ENCODE assay signal across 25 cellular contexts in genomic region chr6:53058388-53058890, GRCh38. TPM values are rescaled to one million over a fixed set of nuclear protein-coding genes. Genes with fewer than 3 reads are reported as not detected.
DNase-seq lines count a peak whose midpoint lies in the region; ATAC-seq, FAIRE-seq and TF ChIP-seq lines count a peak whose summit lies in the region.
"Had no signal": no experiment of that assay in that cellular context is flagged by ENCODE, and none has a peak within 500 bp of the region (broad histone marks: within the 10 kb centered on the region; RNA-seq: fewer than 3 reads in every experiment).

No MANE protein-coding gene starts in this region.

- H3K9me3 Mint-ChIP-seq in activated T-cell treated with anti-CD3 and anti-CD28 coated beads, Interleukin-2, amount 50 U/mL, for 72 hours: no peaks in the 10 kb centered on the region
- H3K9me3 Mint-ChIP-seq in activated T-cell treated with anti-CD3 and anti-CD28 coated beads, Interleukin-2, amount 50 U/mL, for 4 hours: no peaks in the 10 kb centered on the region
- no peaks in the 10 kb centered on the region for H3K9me3 Mint-ChIP-seq in immature natural killer cell
- H3K9me3 Mint-ChIP-seq: naive B cell had no signal

- peak overlapping the region in 3 of 5 donors; percentile 39 to 52 (median 49) for H3K27ac ChIP-seq in stomach
- H3K27ac ChIP-seq: breast epithelium, SK-N-MC had no signal

- no peak for ATAC-seq in activated T-cell treated with anti-CD3 and anti-CD28 coated beads, Interleukin-2, amount 50 U/mL, for 72 hours (replicated peaks in 1 of 2)
- ATAC-seq in activated T-cell treated with anti-CD3 and anti-CD28 coated beads, Interleukin-2, amount 50 U/mL, for 4 hours: no peak
- no peak for ATAC-seq in HG03571 (IDR thresholded peaks at IDR 0.05; ENCODE audit: unreplicated experiment)

- H3K9me3 ChIP-seq in stomach: no peaks in the 10 kb centered on the region
- H3K9me3 ChIP-seq: breast epithelium, MG63, tibial nerve had no signal

- H3K4me1 ChIP-seq in stomach: peaks cover 47 to 82% (median 70%) of the 10 kb centered on the region in 4 donors

- no peak overlapping the region for H3K27ac Mint-ChIP-seq in activated T-cell treated with anti-CD3 and anti-CD28 coated beads, Interleukin-2, amount 50 U/mL, for 72 hours
- no peak overlapping the region for H3K27ac Mint-ChIP-seq in immature natural killer cell

- H3K36me3 Mint-ChIP-seq in activated T-cell treated with anti-CD3 and anti-CD28 coated beads, Interleukin-2, amount 50 U/mL, for 72 hours (ENCODE audit: insufficient read depth in 2 of 2): no peaks in the 10 kb centered on the region
- peaks cover 3% of the 10 kb centered on the region for H3K36me3 Mint-ChIP-seq in activated T-cell treated with anti-CD3 and anti-CD28 coated beads, Interleukin-2, amount 50 U/mL, for 4 hours (ENCODE audit: insufficient read depth)
- peaks cover 0 to 8% (median 0%) of the 10 kb centered on the region in 3 donors for H3K36me3 Mint-ChIP-seq in immature natural killer cell

- TF ChIP-seq POLR2A in stomach (IDR thresholded peaks at IDR 0.05) (no peak), H54 (IDR thresholded peaks at IDR 0.05; ENCODE audit: low read depth, low read length) (no peak)

- TF ChIP-seq EP300 in stomach (IDR thresholded peaks at IDR 0.05): no peak

- H3K4me3 ChIP-seq in stomach: peak overlapping the region in 3 of 4 donors; percentile 3 to 89 (median 73)
- H3K4me3 ChIP-seq: MG63, SK-N-MC had no signal

- H3K27me3 Mint-ChIP-seq in activated T-cell treated with anti-CD3 and anti-CD28 coated beads, Interleukin-2, amount 50 U/mL, for 72 hours (ENCODE audit: low read depth): no peaks in the 10 kb centered on the region
- no peaks in the 10 kb centered on the region for H3K27me3 Mint-ChIP-seq in activated T-cell treated with anti-CD3 and anti-CD28 coated beads, Interleukin-2, amount 50 U/mL, for 4 hours (ENCODE audit: low read depth)
- H3K27me3 Mint-ChIP-seq in immature natural killer cell (ENCODE audit: low read depth in 3 of 3): peaks cover 0 to 4% (median 2%) of the 10 kb centered on the region in 3 donors
- H3K27me3 Mint-ChIP-seq: naive B cell had no signal

- H3K4me1 Mint-ChIP-seq in activated T-cell treated with anti-CD3 and anti-CD28 coated beads, Interleukin-2, amount 50 U/mL, for 72 hours (ENCODE audit: low read depth): peaks cover 52% of the 10 kb centered on the region
- peaks cover 57% of the 10 kb centered on the region for H3K4me1 Mint-ChIP-seq in activated T-cell treated with anti-CD3 and anti-CD28 coated beads, Interleukin-2, amount 50 U/mL, for 4 hours (ENCODE audit: low read depth)
- H3K4me1 Mint-ChIP-seq in immature natural killer cell: peaks cover 50 to 70% of the 10 kb centered on the region in 2 donors

- TF ChIP-seq CTCF in stomach (IDR thresholded peaks at IDR 0.05): no peak

- intact Hi-C loops in stomach (cut with DNase I; ENCODE audit: low total_unique reads): loop anchor here (5.0 kb wide), 1 partner anchor 56 kb away; no protein-coding TSS in a partner anchor

- no peak for FAIRE-seq in H54 (lab: Jason Lieb, UNC)
- FAIRE-seq: GM12892 had no signal

- H3K27me3 ChIP-seq in stomach: no peaks in the 10 kb centered on the region
- H3K27me3 ChIP-seq: breast epithelium, MG63, tibial nerve had no signal

- peaks cover 0 to 8% (median 5%) of the 10 kb centered on the region in 4 donors for H3K36me3 ChIP-seq in stomach
- H3K36me3 ChIP-seq: breast epithelium, MG63 had no signal

- no peak for DNase-seq in activated T-cell treated with anti-CD3 and anti-CD28 coated beads, Interleukin-2, amount 50 U/mL, for 72 hours
- DNase-seq in activated T-cell treated with anti-CD3 and anti-CD28 coated beads, Interleukin-2, amount 50 U/mL, for 4 hours: no peak
- peak; percentile 55 for DNase-seq in SW480 (ENCODE audit: low spot score)
- DNase-seq in immature natural killer cell: no peak
- no peak for DNase-seq in stomach
- no peak for DNase-seq in amygdala (lab: John Stamatoyannopoulos, UW)
- no peak for DNase-seq in H54 (ENCODE audit: insufficient read length, low spot score)
- DNase-seq: activated CD8-positive, alpha-beta memory T cell treated with anti-CD3 and anti-CD28 coated beads for 24 hours; activated effector memory CD4-positive, alpha-beta T cell treated with Interleukin-2 at 50 U/mL for 16 hours; COR-L47; effector CD8-positive, alpha-beta T cell; GDM1; GOT3; left ventricle myocardium superior; MG63; naive B cell; NCI-H2029; NCI-H69; stimulated activated CD4-positive, alpha-beta T cell treated with anti-CD3 and anti-CD28 coated beads, Interleukin-4, amount 100 ng/mL, for 1 hour; stimulated activated CD8-positive, alpha-beta memory T cell treated with anti-CD3 and anti-CD28 coated beads, Interleukin-4, amount 100 ng/mL, for 48 hours had no signal

- H3K4me3 Mint-ChIP-seq in activated T-cell treated with anti-CD3 and anti-CD28 coated beads, Interleukin-2, amount 50 U/mL, for 72 hours: peak overlapping the region; percentile 29 to 35
- H3K4me3 Mint-ChIP-seq in activated T-cell treated with anti-CD3 and anti-CD28 coated beads, Interleukin-2, amount 50 U/mL, for 4 hours: no peak overlapping the region
- H3K4me3 Mint-ChIP-seq in immature natural killer cell: peak overlapping the region in 3 of 5 donors; percentile 0 to 3 (median 2)

- WGBS in stomach, 5 donors: 58 to 73% (median 68%) methylated on average over 4 of the region's 4 CpGs

RNA-seq across cellular contexts. Expression of gene CILK1, which starts 3.2 kb away (rescaled TPM):
- 10 to 100 TPM; 14.0 to 17.7 TPM for total RNA-seq in activated T-cell treated with anti-CD3 and anti-CD28 coated beads, Interleukin-2, amount 50 U/mL, for 72 hours
- 1 to 10 TPM; 2.6 to 3.6 (median 3.2) TPM for total RNA-seq in activated T-cell treated with anti-CD3 and anti-CD28 coated beads, Interleukin-2, amount 50 U/mL, for 4 hours
- polyA plus RNA-seq in immature natural killer cell (1 to 10 TPM; 3.2 to 8.4 (median 4.3) TPM), stomach (10 to 100 TPM in 1 of 3 donors, 1 to 10 TPM in 2; 4.2 to 12.1 (median 7.2) TPM)
- total RNA-seq in stomach: 10 to 100 TPM in 3 of 5 donors, 1 to 10 TPM in 2; 6.4 to 31.6 (median 18.3) TPM

RNA-seq across cellular contexts. Expression of gene FBXO9, which starts 6.8 kb away (rescaled TPM):
- total RNA-seq in activated T-cell treated with anti-CD3 and anti-CD28 coated beads, Interleukin-2, amount 50 U/mL, for 72 hours: 100 to 1,000 TPM in 1 of 2 donors, 10 to 100 TPM in 1; 77.2 to 103 TPM
- total RNA-seq in activated T-cell treated with anti-CD3 and anti-CD28 coated beads, Interleukin-2, amount 50 U/mL, for 4 hours: 10 to 100 TPM; 46.6 to 49.2 (median 49.0) TPM
- polyA plus RNA-seq in immature natural killer cell (10 to 100 TPM; 43.0 to 86.0 (median 59.6) TPM), stomach (10 to 100 TPM; 33.9 to 45.4 (median 42.2) TPM)
- 100 to 1,000 TPM in 1 of 5 donors, 10 to 100 TPM in 4; 53.1 to 119 (median 67.1) TPM for total RNA-seq in stomach
